ENCODE assay signal across 8 cellular contexts in the genomic region with DNA sequence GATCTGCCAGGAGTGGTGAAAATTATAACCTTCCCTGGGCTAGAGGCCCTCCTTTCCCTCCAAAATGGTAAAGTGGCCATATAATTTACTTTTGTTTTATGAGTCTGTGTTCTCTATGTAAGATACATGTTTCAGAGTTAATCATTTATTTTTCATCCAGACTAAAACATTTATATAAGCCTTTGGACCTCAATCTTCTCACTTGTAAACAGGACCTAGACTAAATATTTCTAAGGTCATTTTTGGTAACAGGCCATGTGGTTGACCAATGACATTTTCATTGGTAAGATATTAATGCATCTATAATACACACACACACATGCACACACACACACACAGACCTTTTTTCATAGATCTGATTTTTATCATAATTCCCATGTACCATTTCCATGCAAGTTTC.
"Had no signal": no experiment of that assay in that cellular context is flagged by ENCODE, and none has a peak within 500 bp of the region (broad histone marks: within the 10 kb centered on the region; RNA-seq: fewer than 3 reads in every experiment).

No MANE protein-coding gene starts in this region.

- H3K27ac ChIP-seq: HL-60 had no signal

- H3K4me3 Mint-ChIP-seq: GM23338, H9 had no signal

- H3K27ac Mint-ChIP-seq: GM23338, H9 had no signal

- H3K4me1 Mint-ChIP-seq: GM23338, H9 had no signal

- H2AFZ ChIP-seq: GM23338 had no signal

- H3K4me2 ChIP-seq: GM23338 had no signal

- ATAC-seq: GM23338, K562 had no signal

- H3K4me3 ChIP-seq: GM23338, K562 had no signal

- FAIRE-seq: H1, H54, K562 had no signal

- DNase-seq: H9, HCEC 1CT, IMR-90 had no signal
